In genomic region chr11:64803846-64804345, GRCh38 we compare ENCODE assay signal across 7 cellular contexts. TPM values are rescaled to one million over a fixed set of nuclear protein-coding genes. Genes with fewer than 3 reads are reported as not detected.
DNase-seq lines count a peak whose midpoint lies in the region; ATAC-seq and TF ChIP-seq lines count a peak whose summit lies in the region.

No MANE protein-coding gene starts in this region.

- H4K5ac ChIP-seq in IMR-90 (ENCODE audit: low read depth, low read length): no peak overlapping the region

- H3K36me3 ChIP-seq in IMR-90 (ENCODE audit: control insufficient read depth, insufficient read depth, low read length) (peaks cover 33% of the 10 kb centered on the region), iPS-20b (ENCODE audit: insufficient read depth, low read depth, low read length) (peaks cover 35% of the 10 kb centered on the region), stomach (peaks cover 10 to 61% (median 56%) of the 10 kb centered on the region in 4 donors)

- peak overlapping the region; percentile 89 for H3K27ac Mint-ChIP-seq in activated naive CD8-positive, alpha-beta T cell

- no peaks in the 10 kb centered on the region for H3K9me3 Mint-ChIP-seq in activated naive CD8-positive, alpha-beta T cell (ENCODE audit: low read depth)

- peaks cover 16% of the 10 kb centered on the region for H3K9me1 ChIP-seq in IMR-90 (ENCODE audit: insufficient read depth, low read length)

- intact Hi-C loops in IMR-90 (cut with micrococcal nuclease): loop anchor here (2.0 kb wide), 1 partner anchor 25 kb away; the partner anchor contains the start of gene SF1
- intact Hi-C loops in stomach (cut with DNase I; ENCODE audit: low total_unique reads): no loop called here

- no peak overlapping the region for H3K18ac ChIP-seq in IMR-90 (ENCODE audit: low read depth, low read length)

- peak overlapping the region; percentile 39 for H2AK9ac ChIP-seq in IMR-90 (replicated peaks; ENCODE audit: low read depth, low read length, poor library complexity)

- TF ChIP-seq POLR2A in IMR-90 (IDR thresholded peaks at IDR 0.05; ENCODE audit: low read depth, low read length) (no peak), stomach (IDR thresholded peaks at IDR 0.05) (no peak)

- no peak overlapping the region for H3K56ac ChIP-seq in IMR-90 (ENCODE audit: extremely low read depth, insufficient read depth, low read length)

- ATAC-seq in IMR-90 (ENCODE audit: low read depth) (peak; percentile 2; the same call in 1 of the 2 replicates), GM21423 (IDR thresholded peaks at IDR 0.05; ENCODE audit: unreplicated experiment) (no peak)

- peak overlapping the region; percentile 89 for H3K4me2 ChIP-seq in IMR-90 (ENCODE audit: low read depth, low read length)

- no peak overlapping the region for H2BK5ac ChIP-seq in IMR-90 (ENCODE audit: low read depth, low read length, poor library complexity, severe bottlenecking)

- BruUV-seq in IMR-90 (replicated peaks; lab: Mats Ljungman, UMichigan): TSS peak; percentile 88

- POLR2A ChIA-PET in IMR-90 (lab: Charles Lee; ENCODE audit: unreplicated experiment): no interaction called here

- peaks cover 34% of the 10 kb centered on the region for H3K4me1 Mint-ChIP-seq in activated naive CD8-positive, alpha-beta T cell (ENCODE audit: low read depth)

- no peak for TF ChIP-seq CTCF in IMR-90 (conservative IDR thresholded peaks at IDR 0.05; ENCODE audit: low read depth, low read length)
- TF ChIP-seq CTCF in stomach (IDR thresholded peaks at IDR 0.05): no peak

- TF ChIP-seq EP300 in stomach (IDR thresholded peaks at IDR 0.05): no peak

- H2AFZ ChIP-seq in IMR-90 (replicated peaks; ENCODE audit: low read length, poor library complexity): peak overlapping the region; percentile 78

- H2BK20ac ChIP-seq in IMR-90 (ENCODE audit: low read depth, low read length): no peak overlapping the region

- peak overlapping the region; percentile 40 for H3K9ac ChIP-seq in IMR-90 (ENCODE audit: low read depth, low read length)
- H3K9ac ChIP-seq in iPS-20b (ENCODE audit: low read depth, low read length): peak overlapping the region; percentile 84; the same call in 1 of the 2 replicates

- H3K4me3 Mint-ChIP-seq in activated naive CD8-positive, alpha-beta T cell: peak overlapping the region; percentile 89

- no peak for TF ChIP-seq RAD21 in IMR-90 (IDR thresholded peaks at IDR 0.05; ENCODE audit: low read length)

- WGBS in IMR-90 (ENCODE audit: extremely low coverage in 2 of 2, insufficient read length in 1 of 2), 2 experiments: 39% methylated on average over 9 of the region's 15 CpGs; no CpG with 5 or more reads in 1 of the 2 experiments
- WGBS in stomach, 5 donors: 26 to 39% (median 38%) methylated on average over 12 to 15 of the region's 15 CpGs

- H3K27me3 Mint-ChIP-seq in activated naive CD8-positive, alpha-beta T cell: no peaks in the 10 kb centered on the region

- H3K4me3 ChIP-seq in IMR-90 (ENCODE audit: insufficient read depth, low read depth, low read length) (peak overlapping the region; percentile 64), iPS-20b (ENCODE audit: low read length) (peak overlapping the region; percentile 78), stomach (peak overlapping the region; percentile 58 to 73 (median 67))

- no peaks in the 10 kb centered on the region for H3K9me3 ChIP-seq in IMR-90 (ENCODE audit: control insufficient read depth, insufficient read depth, low read length)
- no peaks in the 10 kb centered on the region for H3K9me3 ChIP-seq in iPS-20b (ENCODE audit: insufficient read depth, low read depth, low read length)
- H3K9me3 ChIP-seq in stomach: no peaks in the 10 kb centered on the region

- H3K14ac ChIP-seq in IMR-90 (replicated peaks; ENCODE audit: low read depth, low read length): peak overlapping the region; percentile 38

- no peak overlapping the region for H2AK5ac ChIP-seq in IMR-90 (ENCODE audit: low read depth, low read length)

- H2BK15ac ChIP-seq in IMR-90 (ENCODE audit: low read depth, low read length): no peak overlapping the region

- 0 out of 2 replicates have a peak overlapping the region, but pooled peaks have one; percentile 13 for H3K4ac ChIP-seq in IMR-90 (ENCODE audit: low read depth, low read length)

- peaks cover 4 to 33% of the 10 kb centered on the region in 2 experiments; a peak in 3 of 4 replicates for H3K79me1 ChIP-seq in IMR-90 (ENCODE audit: low read depth in 1 of 2, low read length in 2 of 2)

- no peak overlapping the region for H2BK120ac ChIP-seq in IMR-90 (ENCODE audit: low read depth, low read length)

- H3K27ac ChIP-seq in IMR-90 (ENCODE audit: insufficient read depth, low read length) (peak overlapping the region; percentile 9), iPS-20b (ENCODE audit: low read length) (peak overlapping the region; percentile 57), stomach (peak overlapping the region; percentile 78 to 91 (median 88))

- H4K8ac ChIP-seq in IMR-90 (ENCODE audit: low read depth in 2 of 2, low read length in 2 of 2): peak overlapping the region; percentile 38 to 43; a peak in 2 of 4 replicates

- no peaks in the 10 kb centered on the region for H4K20me1 ChIP-seq in IMR-90 (ENCODE audit: insufficient read depth, low read length)

- in situ Hi-C loops in IMR-90 (cut with MboI; ENCODE audit: low sequenced_read_pairs): no loop called here

- H3K36me3 Mint-ChIP-seq in activated naive CD8-positive, alpha-beta T cell: peaks cover 4% of the 10 kb centered on the region

- dilution Hi-C loops in IMR-90 (cut with HindIII; ENCODE audit: low sequenced_read_pairs, unreplicated experiment): no loop called here

- H3K27me3 ChIP-seq in IMR-90 (ENCODE audit: control insufficient read depth, insufficient read depth, low read length): no peaks in the 10 kb centered on the region
- H3K27me3 ChIP-seq in iPS-20b (ENCODE audit: insufficient read depth, low read length): no peaks in the 10 kb centered on the region
- no peaks in the 10 kb centered on the region for H3K27me3 ChIP-seq in stomach

- no peak overlapping the region for H4K91ac ChIP-seq in IMR-90 (ENCODE audit: insufficient read depth, low read depth, low read length)

- H3K4me1 ChIP-seq in IMR-90 (ENCODE audit: control insufficient read depth, insufficient read depth, low read length): peaks cover 10% of the 10 kb centered on the region
- H3K4me1 ChIP-seq in iPS-20b (ENCODE audit: insufficient read depth, low read length): peaks cover 4% of the 10 kb centered on the region; the same call in 1 of the 2 replicates
- H3K4me1 ChIP-seq in stomach: peaks cover 24 to 47% (median 37%) of the 10 kb centered on the region in 4 donors

- no peak overlapping the region for H3K23ac ChIP-seq in IMR-90 (ENCODE audit: low read depth, low read length)

- no peak for DNase-seq in IMR-90
- no peak for DNase-seq in stomach
- DNase-seq in ureter (ENCODE audit: low spot score): no peak
- DNase-seq in NCI-H146 (lab: John Stamatoyannopoulos, UW): no peak

- CTCF ChIA-PET in IMR-90 (lab: Yijun Ruan, JAX): interaction anchor here (1.0 kb wide), 1 partner anchor 22 kb away, joined by 3 read pairs; no protein-coding TSS in a partner anchor

TF ChIP-seq in IMR-90, 13 proteins besides CTCF, POLR2A, EP300 and RAD21 (continues in another document):
- no peak for TF ChIP-seq CHD1 (IDR thresholded peaks at IDR 0.05; ENCODE audit: low read depth, low read length)
- no peak for TF ChIP-seq FOS (IDR thresholded peaks at IDR 0.05; ENCODE audit: low read depth, low read length)
- no peak for TF ChIP-seq MAFK (IDR thresholded peaks at IDR 0.05; ENCODE audit: low read depth, low read length)
- TF ChIP-seq CEBPB (IDR thresholded peaks at IDR 0.05; ENCODE audit: low read depth, low read length): no peak
- TF ChIP-seq MAZ (IDR thresholded peaks at IDR 0.05; ENCODE audit: borderline replicate concordance, low read depth, low read length): no peak
- TF ChIP-seq BHLHE40 (IDR thresholded peaks at IDR 0.05; ENCODE audit: low read depth, low read length): no peak

RNA-seq across cellular contexts. Expression of gene MAP4K2, which starts 0.9 kb away (rescaled TPM):
- total RNA-seq in IMR-90 (2012; rRNA removed) (9.2 and 11.7 TPM in 2 replicates), stomach (10 to 100 TPM in 2 of 5 donors, 1 to 10 TPM in 3; 2.3 to 66.9 (median 9.0) TPM), ureter (14.0 TPM)
- polyA plus RNA-seq in IMR-90 (2012; rRNA removed) (16.6 and 22.2 TPM in 2 replicates), stomach (10 to 100 TPM; 13.0 to 20.9 (median 13.8) TPM)
- polyA plus RNA-seq in IMR-90 (2012; cell fraction: cytosol; rRNA removed): 18.8 and 24.1 TPM in 2 replicates
- polyA plus RNA-seq in IMR-90 (2012; cell fraction: nucleus; rRNA removed; ENCODE audit: low replicate concordance): 41.7 and 95.5 TPM in 2 replicates

RNA-seq across cellular contexts. Expression of gene MEN1, which starts 6.5 kb away (rescaled TPM):
- total RNA-seq in IMR-90 (2012; rRNA removed): 8.8 and 9.4 TPM in 2 replicates
- polyA plus RNA-seq in IMR-90 (2012; rRNA removed): 35.7 and 44.7 TPM in 2 replicates
- 18.9 and 33.6 TPM in 2 replicates for polyA plus RNA-seq in IMR-90 (2012; cell fraction: cytosol; rRNA removed)
- polyA plus RNA-seq in IMR-90 (2012; cell fraction: nucleus; rRNA removed; ENCODE audit: low replicate concordance): 65.7 and 129 TPM in 2 replicates
- 10 to 100 TPM in 4 of 5 donors, 1 to 10 TPM in 1; 9.4 to 62.5 (median 16.9) TPM for total RNA-seq in stomach
- 10 to 100 TPM; 12.9 to 16.4 (median 13.6) TPM for polyA plus RNA-seq in stomach
- 18.7 TPM for total RNA-seq in ureter

RNA-seq across cellular contexts. Expression of gene SF1, which starts 25.6 kb away (rescaled TPM):
- total RNA-seq in IMR-90 (2012; rRNA removed) (56.8 and 76.1 TPM in 2 replicates), stomach (100 to 1,000 TPM; 235 to 341 (median 279) TPM), ureter (391 TPM)
- polyA plus RNA-seq in IMR-90 (2012; rRNA removed) (75.0 and 88.0 TPM in 2 replicates), stomach (10 to 100 TPM; 57.5 to 72.1 (median 63.4) TPM)
- polyA plus RNA-seq in IMR-90 (2012; cell fraction: cytosol; rRNA removed): 103 and 112 TPM in 2 replicates
- 263 and 388 TPM in 2 replicates for polyA plus RNA-seq in IMR-90 (2012; cell fraction: nucleus; rRNA removed; ENCODE audit: low replicate concordance)

RNA-seq across cellular contexts. Expression of gene CDC42BPG, which starts 40.6 kb away (rescaled TPM):
- total RNA-seq in IMR-90 (2012; rRNA removed) (under 0.01 TPM in 2 replicates), stomach (10 to 100 TPM; 10.3 to 66.5 (median 53.3) TPM), ureter (28.5 TPM)
- polyA plus RNA-seq in IMR-90 (2012; rRNA removed) (0.10 and 0.12 TPM in 2 replicates), stomach (10 to 100 TPM in 2 of 3 donors, 1 to 10 TPM in 1; 8.9 to 20.0 (median 10.9) TPM)
- 0.04 and 0.12 TPM in 2 replicates for polyA plus RNA-seq in IMR-90 (2012; cell fraction: cytosol; rRNA removed)
- 0.50 and 0.59 TPM in 2 replicates for polyA plus RNA-seq in IMR-90 (2012; cell fraction: nucleus; rRNA removed; ENCODE audit: low replicate concordance)

RNA-seq across cellular contexts. Expression of gene PYGM, which starts 44.1 kb away (rescaled TPM):
- total RNA-seq in IMR-90 (2012; rRNA removed) (under 0.01 and 0.18 TPM in 2 replicates), stomach (1 to 10 TPM in 2 of 5 donors, under 1 TPM in 2, not detected in 1; 0.58 to 2.0 (median 1.4) TPM), ureter (11.4 TPM)
- polyA plus RNA-seq in IMR-90 (2012; rRNA removed) (0.21 and 0.46 TPM in 2 replicates), stomach (1 to 10 TPM in 2 of 3 donors, under 1 TPM in 1; 0.37 to 3.5 (median 3.1) TPM)
- polyA plus RNA-seq in IMR-90 (2012; cell fraction: cytosol; rRNA removed): 0.08 and 0.31 TPM in 2 replicates
- 0.58 and 0.64 TPM in 2 replicates for polyA plus RNA-seq in IMR-90 (2012; cell fraction: nucleus; rRNA removed; ENCODE audit: low replicate concordance)

Comparison
In these comparisons a context has a peak if more than half of its experiments do, and no peak if none do; other contexts are left out.
1. H3K27ac ChIP-seq: peak in every context shown above with its lines; median percentile 88 in stomach; 57 in iPS-20b; 9 in IMR-90.